23 cellular contexts compared by ENCODE assay signal in the genomic region with DNA sequence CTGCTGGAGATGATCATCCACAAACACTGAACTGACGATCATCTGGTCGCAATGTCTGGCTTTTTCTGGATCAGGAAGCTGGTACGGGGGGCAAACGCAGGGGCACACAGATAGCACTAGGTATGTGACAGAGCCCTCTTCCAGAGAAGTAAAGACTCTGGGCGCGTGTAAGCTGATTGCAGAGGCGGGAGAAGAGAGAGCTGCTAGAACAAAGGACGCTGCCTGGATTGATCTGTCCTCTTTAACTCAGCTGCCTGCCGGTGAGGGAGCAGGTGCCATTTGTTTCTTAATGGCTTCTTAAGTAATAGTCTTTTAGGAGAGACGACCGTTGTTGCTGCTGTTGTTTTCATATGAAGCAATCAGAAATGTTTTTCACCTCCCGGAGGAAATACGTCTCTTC.
DNase-seq lines count a peak whose midpoint lies in the region; ATAC-seq lines count a peak whose summit lies in the region.
"Had no signal": no experiment of that assay in that cellular context is flagged by ENCODE, and none has a peak within 500 bp of the region (broad histone marks: within the 10 kb centered on the region; RNA-seq: fewer than 3 reads in every experiment).

No MANE protein-coding gene starts in this region.

- peak overlapping the region; percentile 2 for H3K27ac ChIP-seq in KOPT-K1 (ENCODE audit: low read depth, low read length, poor library complexity, severe bottlenecking)
- H3K27ac ChIP-seq: BLaER1, foreskin keratinocyte, hepatocyte, SJSA1 had no signal

- DNase-seq in NCI-H146 treated with DMSO at 0.1 percent for 48 hours (lab: John Stamatoyannopoulos, UW; ENCODE audit: unreplicated experiment) (peak; percentile 66), NCI-H510A (lab: John Stamatoyannopoulos, UW) (peak; percentile 64), left kidney (ENCODE audit: low read depth, low spot score) (peak; percentile 18), HCEC 1CT (no peak), posterior cingulate gyrus (no peak), DMS53 (lab: John Stamatoyannopoulos, UW) (no peak)
- DNase-seq: ACHN; activated CD4-positive, alpha-beta T cell treated with anti-CD3 and anti-CD28 coated beads for 4 hours; activated naive CD8-positive, alpha-beta T cell treated with anti-CD3 and anti-CD28 coated beads, Interleukin-2, amount 10 ng/mL, durations not matched to agents 7 days and 5 days; foreskin keratinocyte; immature natural killer cell; IMR-90; left ventricle myocardium superior; midbrain; NCI-H2081 treated with DMSO at 0.1 percent for 48 hours; NK-92 treated with Interleukin-12 subunit alpha and Interleukin-12 subunit beta, amount 100 ng/mL, for 24 hours had no signal

- no peaks in the 10 kb centered on the region for H3K9me3 ChIP-seq in KOPT-K1 (ENCODE audit: insufficient read depth, low read length, poor library complexity, severe bottlenecking)
- H3K9me3 ChIP-seq: BLaER1, SJSA1 had no signal

- intact Hi-C loops in posterior cingulate gyrus (cut with DNase I): no loop called here

- ATAC-seq in HG02623 (IDR thresholded peaks at IDR 0.05; ENCODE audit: unreplicated experiment): no peak
- ATAC-seq: activated T-helper 17 cell treated with anti-CD3 and anti-CD28 coated beads, Interleukin-2, amount 50 U/mL, for 72 hours; foreskin keratinocyte; GM23338; left ventricle myocardium superior had no signal

- no peaks in the 10 kb centered on the region for H3K36me3 ChIP-seq in KOPT-K1 (ENCODE audit: insufficient read depth, low read length)
- H3K36me3 ChIP-seq: SJSA1 had no signal

Comparison
In these comparisons a context has a peak if more than half of its experiments do, and no peak if none do; other contexts are left out.
1. DNase-seq: peak in NCI-H146 treated with DMSO at 0.1 percent for 48 hours (single experiment), NCI-H510A (single experiment) and left kidney (single experiment); none in HCEC 1CT (single experiment), posterior cingulate gyrus (0 of 10) and DMS53 (single experiment).